In the genomic region with DNA sequence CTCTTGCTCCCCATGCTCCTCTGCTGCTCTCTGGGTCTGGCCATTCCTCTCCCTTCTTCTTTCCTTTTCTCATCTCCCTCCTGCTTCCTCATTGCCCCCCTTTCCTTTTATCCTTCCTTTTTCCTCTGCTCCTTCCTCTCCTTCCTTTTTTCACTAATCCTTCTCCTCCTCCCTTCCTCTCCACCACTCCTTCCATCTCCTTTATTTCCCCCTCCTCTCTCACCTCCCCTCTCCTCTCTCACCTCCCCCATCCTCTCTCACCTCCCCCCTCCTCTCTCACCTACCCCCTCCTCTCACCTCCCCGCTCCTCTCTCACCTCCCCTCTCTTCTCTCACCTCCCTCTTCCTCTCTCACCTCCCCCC, we compare ENCODE assay signal across 1 cellular context.
TF ChIP-seq lines count a peak whose summit lies in the region.

No MANE protein-coding gene starts in this region.

TF ChIP-seq in WTC11, 78 proteins besides CTCF, POLR2A, EP300 and RAD21 (continued from another document):
- TF ChIP-seq, protein P1, sequence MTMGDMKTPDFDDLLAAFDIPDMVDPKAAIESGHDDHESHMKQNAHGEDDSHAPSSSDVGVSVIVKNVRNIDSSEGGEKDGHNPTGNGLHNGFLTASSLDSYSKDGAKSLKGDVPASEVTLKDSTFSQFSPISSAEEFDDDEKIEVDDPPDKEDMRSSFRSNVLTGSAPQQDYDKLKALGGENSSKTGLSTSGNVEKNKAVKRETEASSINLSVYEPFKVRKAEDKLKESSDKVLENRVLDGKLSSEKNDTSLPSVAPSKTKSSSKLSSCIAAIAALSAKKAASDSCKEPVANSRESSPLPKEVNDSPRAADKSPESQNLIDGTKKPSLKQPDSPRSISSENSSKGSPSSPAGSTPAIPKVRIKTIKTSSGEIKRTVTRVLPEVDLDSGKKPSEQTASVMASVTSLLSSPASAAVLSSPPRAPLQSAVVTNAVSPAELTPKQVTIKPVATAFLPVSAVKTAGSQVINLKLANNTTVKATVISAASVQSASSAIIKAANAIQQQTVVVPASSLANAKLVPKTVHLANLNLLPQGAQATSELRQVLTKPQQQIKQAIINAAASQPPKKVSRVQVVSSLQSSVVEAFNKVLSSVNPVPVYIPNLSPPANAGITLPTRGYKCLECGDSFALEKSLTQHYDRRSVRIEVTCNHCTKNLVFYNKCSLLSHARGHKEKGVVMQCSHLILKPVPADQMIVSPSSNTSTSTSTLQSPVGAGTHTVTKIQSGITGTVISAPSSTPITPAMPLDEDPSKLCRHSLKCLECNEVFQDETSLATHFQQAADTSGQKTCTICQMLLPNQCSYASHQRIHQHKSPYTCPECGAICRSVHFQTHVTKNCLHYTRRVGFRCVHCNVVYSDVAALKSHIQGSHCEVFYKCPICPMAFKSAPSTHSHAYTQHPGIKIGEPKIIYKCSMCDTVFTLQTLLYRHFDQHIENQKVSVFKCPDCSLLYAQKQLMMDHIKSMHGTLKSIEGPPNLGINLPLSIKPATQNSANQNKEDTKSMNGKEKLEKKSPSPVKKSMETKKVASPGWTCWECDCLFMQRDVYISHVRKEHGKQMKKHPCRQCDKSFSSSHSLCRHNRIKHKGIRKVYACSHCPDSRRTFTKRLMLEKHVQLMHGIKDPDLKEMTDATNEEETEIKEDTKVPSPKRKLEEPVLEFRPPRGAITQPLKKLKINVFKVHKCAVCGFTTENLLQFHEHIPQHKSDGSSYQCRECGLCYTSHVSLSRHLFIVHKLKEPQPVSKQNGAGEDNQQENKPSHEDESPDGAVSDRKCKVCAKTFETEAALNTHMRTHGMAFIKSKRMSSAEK (CRISPR knock-in tag; IDR thresholded peaks at IDR 0.05; ENCODE audit: borderline replicate concordance), result no peak
- TF ChIP-seq RORB (CRISPR knock-in tag; IDR thresholded peaks at IDR 0.05) (no peak), NR1H2 (CRISPR knock-in tag; IDR thresholded peaks at IDR 0.05) (no peak), ZNF671 (CRISPR knock-in tag; IDR thresholded peaks at IDR 0.05) (no peak), RELA (CRISPR knock-in tag; IDR thresholded peaks at IDR 0.05; ENCODE audit: borderline replicate concordance) (no peak), TP53 (CRISPR knock-in tag; IDR thresholded peaks at IDR 0.05) (no peak), TCF7 (CRISPR knock-in tag; IDR thresholded peaks at IDR 0.05; ENCODE audit: low read depth) (no peak), GABPB1 (CRISPR knock-in tag; IDR thresholded peaks at IDR 0.05) (no peak), SP1 (CRISPR knock-in tag; conservative IDR thresholded peaks at IDR 0.05) (no peak), ZNF396 (CRISPR knock-in tag; IDR thresholded peaks at IDR 0.05; ENCODE audit: borderline replicate concordance) (no peak)
- TF ChIP-seq, protein P2, sequence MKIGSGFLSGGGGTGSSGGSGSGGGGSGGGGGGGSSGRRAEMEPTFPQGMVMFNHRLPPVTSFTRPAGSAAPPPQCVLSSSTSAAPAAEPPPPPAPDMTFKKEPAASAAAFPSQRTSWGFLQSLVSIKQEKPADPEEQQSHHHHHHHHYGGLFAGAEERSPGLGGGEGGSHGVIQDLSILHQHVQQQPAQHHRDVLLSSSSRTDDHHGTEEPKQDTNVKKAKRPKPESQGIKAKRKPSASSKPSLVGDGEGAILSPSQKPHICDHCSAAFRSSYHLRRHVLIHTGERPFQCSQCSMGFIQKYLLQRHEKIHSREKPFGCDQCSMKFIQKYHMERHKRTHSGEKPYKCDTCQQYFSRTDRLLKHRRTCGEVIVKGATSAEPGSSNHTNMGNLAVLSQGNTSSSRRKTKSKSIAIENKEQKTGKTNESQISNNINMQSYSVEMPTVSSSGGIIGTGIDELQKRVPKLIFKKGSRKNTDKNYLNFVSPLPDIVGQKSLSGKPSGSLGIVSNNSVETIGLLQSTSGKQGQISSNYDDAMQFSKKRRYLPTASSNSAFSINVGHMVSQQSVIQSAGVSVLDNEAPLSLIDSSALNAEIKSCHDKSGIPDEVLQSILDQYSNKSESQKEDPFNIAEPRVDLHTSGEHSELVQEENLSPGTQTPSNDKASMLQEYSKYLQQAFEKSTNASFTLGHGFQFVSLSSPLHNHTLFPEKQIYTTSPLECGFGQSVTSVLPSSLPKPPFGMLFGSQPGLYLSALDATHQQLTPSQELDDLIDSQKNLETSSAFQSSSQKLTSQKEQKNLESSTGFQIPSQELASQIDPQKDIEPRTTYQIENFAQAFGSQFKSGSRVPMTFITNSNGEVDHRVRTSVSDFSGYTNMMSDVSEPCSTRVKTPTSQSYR (CRISPR knock-in tag; IDR thresholded peaks at IDR 0.05), result no peak
- TF ChIP-seq, protein P3, sequence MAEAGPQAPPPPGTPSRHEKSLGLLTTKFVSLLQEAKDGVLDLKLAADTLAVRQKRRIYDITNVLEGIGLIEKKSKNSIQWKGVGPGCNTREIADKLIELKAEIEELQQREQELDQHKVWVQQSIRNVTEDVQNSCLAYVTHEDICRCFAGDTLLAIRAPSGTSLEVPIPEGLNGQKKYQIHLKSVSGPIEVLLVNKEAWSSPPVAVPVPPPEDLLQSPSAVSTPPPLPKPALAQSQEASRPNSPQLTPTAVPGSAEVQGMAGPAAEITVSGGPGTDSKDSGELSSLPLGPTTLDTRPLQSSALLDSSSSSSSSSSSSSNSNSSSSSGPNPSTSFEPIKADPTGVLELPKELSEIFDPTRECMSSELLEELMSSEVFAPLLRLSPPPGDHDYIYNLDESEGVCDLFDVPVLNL (CRISPR knock-in tag; IDR thresholded peaks at IDR 0.05; ENCODE audit: borderline replicate concordance, low read depth), result no peak
- TF ChIP-seq, protein P4, sequence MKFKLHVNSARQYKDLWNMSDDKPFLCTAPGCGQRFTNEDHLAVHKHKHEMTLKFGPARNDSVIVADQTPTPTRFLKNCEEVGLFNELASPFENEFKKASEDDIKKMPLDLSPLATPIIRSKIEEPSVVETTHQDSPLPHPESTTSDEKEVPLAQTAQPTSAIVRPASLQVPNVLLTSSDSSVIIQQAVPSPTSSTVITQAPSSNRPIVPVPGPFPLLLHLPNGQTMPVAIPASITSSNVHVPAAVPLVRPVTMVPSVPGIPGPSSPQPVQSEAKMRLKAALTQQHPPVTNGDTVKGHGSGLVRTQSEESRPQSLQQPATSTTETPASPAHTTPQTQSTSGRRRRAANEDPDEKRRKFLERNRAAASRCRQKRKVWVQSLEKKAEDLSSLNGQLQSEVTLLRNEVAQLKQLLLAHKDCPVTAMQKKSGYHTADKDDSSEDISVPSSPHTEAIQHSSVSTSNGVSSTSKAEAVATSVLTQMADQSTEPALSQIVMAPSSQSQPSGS (CRISPR knock-in tag; IDR thresholded peaks at IDR 0.05; ENCODE audit: borderline replicate concordance, low read depth), result no peak
- TF ChIP-seq, protein P5, sequence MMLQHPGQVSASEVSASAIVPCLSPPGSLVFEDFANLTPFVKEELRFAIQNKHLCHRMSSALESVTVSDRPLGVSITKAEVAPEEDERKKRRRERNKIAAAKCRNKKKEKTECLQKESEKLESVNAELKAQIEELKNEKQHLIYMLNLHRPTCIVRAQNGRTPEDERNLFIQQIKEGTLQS (CRISPR knock-in tag; conservative IDR thresholded peaks at IDR 0.05), result no peak
